ENCODE assay signal across 10 cellular contexts in genomic region chr12:31736472-31736871, GRCh38. TPM values are rescaled to one million over a fixed set of nuclear protein-coding genes. Genes with fewer than 3 reads are reported as not detected.
DNase-seq lines count a peak whose midpoint lies in the region; ATAC-seq, FAIRE-seq and TF ChIP-seq lines count a peak whose summit lies in the region.
"Had no signal": no experiment of that assay in that cellular context is flagged by ENCODE, and none has a peak within 500 bp of the region (broad histone marks: within the 10 kb centered on the region; RNA-seq: fewer than 3 reads in every experiment).

No MANE protein-coding gene starts in this region.

- H3K9me3 Mint-ChIP-seq in activated T-cell treated with anti-CD3 and anti-CD28 coated beads, Interleukin-2, amount 50 U/mL, for 24 hours = peaks cover 3% of the 10 kb centered on the region

- TF ChIP-seq CTCF in BJ (IDR thresholded peaks at IDR 0.05; ENCODE audit: insufficient read depth, low read depth, low read length) = no peak
- no peak for TF ChIP-seq CTCF in IMR-90 (conservative IDR thresholded peaks at IDR 0.05; ENCODE audit: low read depth, low read length)
- no peak for TF ChIP-seq CTCF in keratinocyte (optimal IDR thresholded peaks at IDR 0.05 in 1 of 3, IDR thresholded peaks at IDR 0.05 in 1 of 3, conservative IDR thresholded peaks at IDR 0.05 in 1 of 3; ENCODE audit: extremely low read depth in 1 of 3, insufficient read depth in 2 of 3, low read length in 3 of 3)

- no peak overlapping the region for H3K18ac ChIP-seq in IMR-90 (ENCODE audit: low read depth, low read length)

- dilution Hi-C loops in IMR-90 (cut with HindIII; ENCODE audit: low sequenced_read_pairs, unreplicated experiment) = no loop called here
- dilution Hi-C loops in keratinocyte (cut with MboI; ENCODE audit: extremely low pct_ligation_motif_present, low sequenced_read_pairs) = no loop called here

- peak overlapping the region; percentile 91 for H3K27ac Mint-ChIP-seq in activated T-cell treated with anti-CD3 and anti-CD28 coated beads, Interleukin-2, amount 50 U/mL, for 24 hours

- no peak overlapping the region for H2BK20ac ChIP-seq in IMR-90 (ENCODE audit: low read depth, low read length)

- no peak overlapping the region for H3K56ac ChIP-seq in IMR-90 (ENCODE audit: extremely low read depth, insufficient read depth, low read length)

- H3K9me1 ChIP-seq in IMR-90 (ENCODE audit: insufficient read depth, low read length) (no peaks in the 10 kb centered on the region; the same call in 1 of the 2 replicates), keratinocyte (ENCODE audit: control insufficient read depth, extremely low read depth, insufficient read depth, low read length) (no peaks in the 10 kb centered on the region)

- no peaks in the 10 kb centered on the region for H3K79me2 ChIP-seq in keratinocyte (ENCODE audit: control insufficient read depth, insufficient read depth, low read length)

- H4K91ac ChIP-seq in IMR-90 (ENCODE audit: insufficient read depth, low read depth, low read length) = no peak overlapping the region

- in situ Hi-C loops in IMR-90 (cut with MboI; ENCODE audit: low sequenced_read_pairs) = no loop called here

- no peak for TF ChIP-seq POLR2A in IMR-90 (IDR thresholded peaks at IDR 0.05; ENCODE audit: low read depth, low read length)

- H2BK15ac ChIP-seq in IMR-90 (ENCODE audit: low read depth, low read length) = no peak overlapping the region

- H4K5ac ChIP-seq in IMR-90 (ENCODE audit: low read depth, low read length) = no peak overlapping the region

- H3K27me3 ChIP-seq in BJ (ENCODE audit: control insufficient read depth, insufficient read depth, low read length) = no peaks in the 10 kb centered on the region
- H3K27me3 ChIP-seq in IMR-90 (ENCODE audit: control insufficient read depth, insufficient read depth, low read length) = no peaks in the 10 kb centered on the region
- H3K27me3 ChIP-seq in keratinocyte (ENCODE audit: control insufficient read depth, extremely low read depth, insufficient read depth, low read length) = no peaks in the 10 kb centered on the region
- H3K27me3 ChIP-seq: neutrophil had no signal

- H3K4me3 ChIP-seq in BJ (ENCODE audit: low read depth, low read length) (no peak overlapping the region), IMR-90 (ENCODE audit: insufficient read depth, low read depth, low read length) (no peak overlapping the region), keratinocyte (ENCODE audit: control insufficient read depth in 2 of 3, extremely low read depth in 1 of 3, insufficient read depth in 2 of 3, low read depth in 1 of 3, low read length in 3 of 3) (no peak overlapping the region)

- H3K14ac ChIP-seq in IMR-90 (replicated peaks; ENCODE audit: low read depth, low read length) = no peak overlapping the region

- no peak for TF ChIP-seq RAD21 in IMR-90 (IDR thresholded peaks at IDR 0.05; ENCODE audit: low read length)

- no peak overlapping the region for H3K27ac ChIP-seq in IMR-90 (ENCODE audit: insufficient read depth, low read length)
- peak overlapping the region; percentile 70 for H3K27ac ChIP-seq in keratinocyte (ENCODE audit: control insufficient read depth, insufficient read depth, low read length)

- no peak overlapping the region for H3K23ac ChIP-seq in IMR-90 (ENCODE audit: low read depth, low read length)

- H3K9ac ChIP-seq in IMR-90 (ENCODE audit: low read depth, low read length) (no peak overlapping the region), keratinocyte (ENCODE audit: control insufficient read depth, extremely low read depth, insufficient read depth, low read length) (no peak overlapping the region)

- no peak overlapping the region for H2AFZ ChIP-seq in IMR-90 (replicated peaks; ENCODE audit: low read length, poor library complexity)
- no peak overlapping the region for H2AFZ ChIP-seq in keratinocyte (ENCODE audit: control insufficient read depth, low read length)

- H3K4me3 Mint-ChIP-seq in activated T-cell treated with anti-CD3 and anti-CD28 coated beads, Interleukin-2, amount 50 U/mL, for 24 hours = peak overlapping the region; percentile 28

- H4K20me1 ChIP-seq in IMR-90 (ENCODE audit: insufficient read depth, low read length) = no peaks in the 10 kb centered on the region
- H4K20me1 ChIP-seq in keratinocyte (ENCODE audit: control insufficient read depth, extremely low read depth, insufficient read depth, low read length) = no peaks in the 10 kb centered on the region

- H3K36me3 ChIP-seq in BJ (ENCODE audit: control insufficient read depth, insufficient read depth, low read length) (no peaks in the 10 kb centered on the region), IMR-90 (ENCODE audit: control insufficient read depth, insufficient read depth, low read length) (no peaks in the 10 kb centered on the region), keratinocyte (ENCODE audit: control insufficient read depth in 2 of 2, extremely low read depth in 1 of 2, insufficient read depth in 2 of 2, low read length in 2 of 2) (no peaks in the 10 kb centered on the region)
- H3K36me3 ChIP-seq: neutrophil had no signal

- H3K4ac ChIP-seq in IMR-90 (ENCODE audit: low read depth, low read length) = no peak overlapping the region

- no peak overlapping the region for H4K8ac ChIP-seq in IMR-90 (ENCODE audit: low read depth in 2 of 2, low read length in 2 of 2)

- H3K4me2 ChIP-seq in IMR-90 (ENCODE audit: low read depth, low read length) = no peak overlapping the region
- H3K4me2 ChIP-seq in keratinocyte (ENCODE audit: control insufficient read depth, extremely low read depth, insufficient read depth, low read depth, low read length) = no peak overlapping the region

- POLR2A ChIA-PET in BJ (lab: Charles Lee) = interaction anchor here (0.6 kb wide), 1 partner anchor 301 kb away, joined by 8 read pairs; no protein-coding TSS in a partner anchor
- POLR2A ChIA-PET in IMR-90 (lab: Charles Lee; ENCODE audit: unreplicated experiment) = no interaction called here

- peak; percentile 46 for FAIRE-seq in keratinocyte (lab: Jason Lieb, UNC)
- FAIRE-seq: G401.6 had no signal

- H2BK120ac ChIP-seq in IMR-90 (ENCODE audit: low read depth, low read length) = no peak overlapping the region; the same call in 1 of the 2 replicates

- H3K27me3 Mint-ChIP-seq in activated T-cell treated with anti-CD3 and anti-CD28 coated beads, Interleukin-2, amount 50 U/mL, for 24 hours = no peaks in the 10 kb centered on the region

- H3K9me3 ChIP-seq in IMR-90 (ENCODE audit: control insufficient read depth, insufficient read depth, low read length) (no peaks in the 10 kb centered on the region), keratinocyte (ENCODE audit: control insufficient read depth, low read depth, low read length) (no peaks in the 10 kb centered on the region)
- H3K9me3 ChIP-seq: neutrophil had no signal

- H2AK9ac ChIP-seq in IMR-90 (replicated peaks; ENCODE audit: low read depth, low read length, poor library complexity) = no peak overlapping the region

- H3K36me3 Mint-ChIP-seq in activated T-cell treated with anti-CD3 and anti-CD28 coated beads, Interleukin-2, amount 50 U/mL, for 24 hours (ENCODE audit: low read depth) = no peaks in the 10 kb centered on the region

- ATAC-seq in IMR-90 (ENCODE audit: low read depth) (peak; percentile 75), GM19035 (IDR thresholded peaks at IDR 0.05; ENCODE audit: unreplicated experiment) (no peak), HG03175 (IDR thresholded peaks at IDR 0.05; ENCODE audit: unreplicated experiment) (no peak)

- no peak overlapping the region for H2AK5ac ChIP-seq in IMR-90 (ENCODE audit: low read depth, low read length)

- CTCF ChIA-PET in BJ (lab: Yijun Ruan, JAX) = interaction anchor here (0.9 kb wide), 1 partner anchor 12 kb away, joined by 3 read pairs; no protein-coding TSS in a partner anchor
- CTCF ChIA-PET in IMR-90 (lab: Yijun Ruan, JAX) = interaction anchor here (0.6 kb wide), 1 partner anchor 28 kb away, joined by 4 read pairs; no protein-coding TSS in a partner anchor

- H3K4me1 ChIP-seq in IMR-90 (ENCODE audit: control insufficient read depth, insufficient read depth, low read length) (peaks cover 2% of the 10 kb centered on the region; the same call in 1 of the 2 replicates), keratinocyte (ENCODE audit: control insufficient read depth, extremely low read depth, insufficient read depth, low read length) (peaks cover 22% of the 10 kb centered on the region)

- no peak overlapping the region for H2BK5ac ChIP-seq in IMR-90 (ENCODE audit: low read depth, low read length, poor library complexity, severe bottlenecking)

- H3K79me1 ChIP-seq in IMR-90 (ENCODE audit: low read depth in 1 of 2, low read length in 2 of 2) = no peaks in the 10 kb centered on the region

- H3K4me1 Mint-ChIP-seq in activated T-cell treated with anti-CD3 and anti-CD28 coated beads, Interleukin-2, amount 50 U/mL, for 24 hours (ENCODE audit: low read depth) = peaks cover 66% of the 10 kb centered on the region

- intact Hi-C loops in IMR-90 (cut with micrococcal nuclease) = no loop called here

- DNase-seq in BJ (ENCODE audit: low read depth) = peak; percentile 61
- peak; percentile 89 for DNase-seq in IMR-90
- DNase-seq in activated T-cell treated with anti-CD3 and anti-CD28 coated beads, Interleukin-2, amount 50 U/mL, for 24 hours = peak; percentile 52
- no peak for DNase-seq in keratinocyte (ENCODE audit: low read depth, low spot score)
- DNase-seq in cerebellum (ENCODE audit: low spot score) = no peak
- DNase-seq in NCI-H1048 (lab: John Stamatoyannopoulos, UW) = no peak

- no TSS peak for BruUV-seq in IMR-90 (replicated peaks; lab: Mats Ljungman, UMichigan)

TF ChIP-seq in IMR-90, 13 proteins besides CTCF, POLR2A, EP300 and RAD21:
- TF ChIP-seq RFX5 (IDR thresholded peaks at IDR 0.05; ENCODE audit: low read depth, low read length) (no peak), FOS (IDR thresholded peaks at IDR 0.05; ENCODE audit: low read depth, low read length) (0 out of 2 replicates have a peak, but pooled peaks have one; percentile 8)

RNA-seq across cellular contexts. Expression of gene AMN1, which starts 7.7 kb away (rescaled TPM):
- polyA plus RNA-seq in BJ (2011; rRNA removed) (4.2 and 7.8 TPM in 2 replicates), IMR-90 (2012; rRNA removed) (4.0 and 5.2 TPM in 2 replicates), keratinocyte (7.3 to 11.3 TPM (median 8.1 TPM) in 3 replicates)
- 2.5 and 3.3 TPM in 2 replicates for polyA minus RNA-seq in BJ (2011; rRNA and poly(A)+ RNA removed)
- total RNA-seq in IMR-90 (2012; rRNA removed) (3.4 and 6.1 TPM in 2 replicates), cerebellum (40.0 TPM)
- polyA plus RNA-seq in IMR-90 (2012; cell fraction: cytosol; rRNA removed) = 0.99 and 2.3 TPM in 2 replicates
- polyA plus RNA-seq in IMR-90 (2012; cell fraction: nucleus; rRNA removed; ENCODE audit: low replicate concordance) = 0.72 and 4.3 TPM in 2 replicates
- 4.8 TPM for polyA plus RNA-seq in keratinocyte (2011; ENCODE audit: low read depth)
- polyA plus RNA-seq in keratinocyte (2011; cell fraction: cytosol; rRNA removed) = 5.1 and 11.1 TPM in 2 replicates
- polyA plus RNA-seq in keratinocyte (2011; cell fraction: nucleus; rRNA removed) = 5.3 and 7.3 TPM in 2 replicates
- polyA plus RNA-seq in keratinocyte (2012; ENCODE audit: low replicate concordance) = 5.8 and 9.0 TPM in 2 replicates
- 2.3 to 8.4 TPM in 2 of 3 replicates, not detected in the other for polyA minus RNA-seq in keratinocyte
- polyA minus RNA-seq in keratinocyte (2011; cell fraction: cytosol; rRNA and poly(A)+ RNA removed) = 9.8 TPM
- 0.95 and 1.9 TPM in 2 replicates for polyA minus RNA-seq in keratinocyte (2011; cell fraction: nucleus; rRNA and poly(A)+ RNA removed)

Comparison
In these comparisons a context has a peak if more than half of its experiments do, and no peak if none do; other contexts are left out.
1. DNase-seq: peak in BJ (single experiment), IMR-90 (single experiment) and activated T-cell treated with anti-CD3 and anti-CD28 coated beads, Interleukin-2, amount 50 U/mL, for 24 hours (single experiment); none in keratinocyte (single experiment), cerebellum (single experiment) and NCI-H1048 (single experiment).